8 cellular contexts compared by ENCODE assay signal in genomic region chr10:18647945-18648344, GRCh38.
"Had no signal": no experiment of that assay in that cellular context is flagged by ENCODE, and none has a peak within 500 bp of the region (broad histone marks: within the 10 kb centered on the region; RNA-seq: fewer than 3 reads in every experiment).

No MANE protein-coding gene starts in this region.

- H3K27me3 ChIP-seq: brain microvascular endothelial cell, hepatocyte had no signal

- H2AFZ ChIP-seq: hepatocyte, parathyroid adenoma had no signal

- H3K4me3 ChIP-seq: hepatocyte had no signal

- H3K9ac ChIP-seq: parathyroid adenoma had no signal

- H3K9me3 Mint-ChIP-seq: activated naive CD4-positive, alpha-beta T cell treated with anti-CD3 and anti-CD28 coated beads, Interleukin-2, amount 10 ng/mL, durations not matched to agents 7 days and 5 days had no signal

- DNase-seq: activated naive CD4-positive, alpha-beta T cell treated with anti-CD3 and anti-CD28 coated beads, Interleukin-2, amount 10 ng/mL, durations not matched to agents 7 days and 5 days; amygdala; brain microvascular endothelial cell; kidney; left ventricle myocardium superior had no signal

- H3K27ac ChIP-seq: brain microvascular endothelial cell, hepatocyte, parathyroid adenoma, VCaP had no signal

- H3K27ac Mint-ChIP-seq: activated naive CD4-positive, alpha-beta T cell treated with anti-CD3 and anti-CD28 coated beads, Interleukin-2, amount 10 ng/mL, durations not matched to agents 7 days and 5 days had no signal

- H3K36me3 ChIP-seq: brain microvascular endothelial cell had no signal

- H3K27me3 Mint-ChIP-seq: activated naive CD4-positive, alpha-beta T cell treated with anti-CD3 and anti-CD28 coated beads, Interleukin-2, amount 10 ng/mL, durations not matched to agents 7 days and 5 days had no signal

- H3K79me2 ChIP-seq: parathyroid adenoma had no signal
